In genomic region chr20:44609511-44610312, GRCh38 we compare ENCODE assay signal across 8 cellular contexts. TPM values are rescaled to one million over a fixed set of nuclear protein-coding genes. Genes with fewer than 3 reads are reported as not detected.
DNase-seq lines count a peak whose midpoint lies in the region; ATAC-seq and TF ChIP-seq lines count a peak whose summit lies in the region.

No MANE protein-coding gene starts in this region.

- TF ChIP-seq CTCF in LNCAP (IDR thresholded peaks at IDR 0.05) (peak; percentile 98), fibroblast of pulmonary artery (IDR thresholded peaks at IDR 0.05; ENCODE audit: low read length, missing control alignments) (peak; percentile 98), neural cell (IDR thresholded peaks at IDR 0.05; ENCODE audit: poor library complexity, severe bottlenecking) (peak; percentile 98)

- H3K36me3 ChIP-seq in neural cell (ENCODE audit: insufficient read depth, low read length) = no peaks in the 10 kb centered on the region

- H3K27me3 ChIP-seq in neural cell (ENCODE audit: insufficient read depth, low read depth, low read length) = no peaks in the 10 kb centered on the region

- H3K9me3 ChIP-seq in neural cell (ENCODE audit: low read length) = no peaks in the 10 kb centered on the region

- no peaks in the 10 kb centered on the region for H3K79me2 ChIP-seq in neural cell (replicated peaks; ENCODE audit: insufficient read depth, low read length)

- H2AFZ ChIP-seq in neural cell (ENCODE audit: low read depth, low read length) = no peak overlapping the region

- peaks cover 31% of the 10 kb centered on the region for H3K4me1 Mint-ChIP-seq in stimulated activated naive CD8-positive, alpha-beta T cell treated with anti-CD3 and anti-CD28 coated beads, Interleukin-15, Interleukin-2, amounts not matched to agents 100 ng/mL and 50 ng/mL, for 24 hours (ENCODE audit: low read depth)

- TF ChIP-seq RAD21 in neural cell (conservative IDR thresholded peaks at IDR 0.05) = peak; percentile 96

- H3K4me3 ChIP-seq in fibroblast of pulmonary artery (replicated peaks; ENCODE audit: low read depth, low read length) = no peak overlapping the region
- peak overlapping the region; percentile 41 for H3K4me3 ChIP-seq in neural cell (ENCODE audit: low read length)

- peak; percentile 10 for TF ChIP-seq EP300 in neural cell (conservative IDR thresholded peaks at IDR 0.05; ENCODE audit: poor library complexity, severe bottlenecking)

- no peaks in the 10 kb centered on the region for H3K9me3 Mint-ChIP-seq in stimulated activated naive CD8-positive, alpha-beta T cell treated with anti-CD3 and anti-CD28 coated beads, Interleukin-15, Interleukin-2, amounts not matched to agents 100 ng/mL and 50 ng/mL, for 24 hours

- no peaks in the 10 kb centered on the region for H3K27me3 Mint-ChIP-seq in stimulated activated naive CD8-positive, alpha-beta T cell treated with anti-CD3 and anti-CD28 coated beads, Interleukin-15, Interleukin-2, amounts not matched to agents 100 ng/mL and 50 ng/mL, for 24 hours

- peak; percentile 75 for ATAC-seq in GM21526 (IDR thresholded peaks at IDR 0.05; ENCODE audit: low FRiP score, unreplicated experiment)

- H3K27ac ChIP-seq in neural cell (ENCODE audit: low read length) = peak overlapping the region; percentile 5

- peak overlapping the region; percentile 86 for H3K27ac Mint-ChIP-seq in stimulated activated naive CD8-positive, alpha-beta T cell treated with anti-CD3 and anti-CD28 coated beads, Interleukin-15, Interleukin-2, amounts not matched to agents 100 ng/mL and 50 ng/mL, for 24 hours

- no peaks in the 10 kb centered on the region for H3K9me2 ChIP-seq in neural cell (ENCODE audit: insufficient read depth, low read length)

- peak overlapping the region; percentile 27 for H3K9ac ChIP-seq in neural cell (ENCODE audit: low read length)

- DNase-seq in COLO829 (ENCODE audit: low spot score) = peak; percentile 90
- peak; percentile 86 for DNase-seq in RPMI7951 (ENCODE audit: low read depth)
- peak; percentile 71 for DNase-seq in activated T-helper 9 cell treated with anti-CD3 and anti-CD28 coated beads, Interleukin-2, amount 50 U/mL, for 16 hours (ENCODE audit: low read depth)
- peak; percentile 90 for DNase-seq in fibroblast of pulmonary artery (ENCODE audit: low read depth)

- peak overlapping the region; percentile 7 for H3K4me2 ChIP-seq in neural cell (ENCODE audit: low read length)

- no peaks in the 10 kb centered on the region for H3F3A ChIP-seq in neural cell (ENCODE audit: insufficient read depth, low read length, poor library complexity, severe bottlenecking)

- no peaks in the 10 kb centered on the region for H4K20me1 ChIP-seq in neural cell (ENCODE audit: insufficient read depth)

- H3K36me3 Mint-ChIP-seq in stimulated activated naive CD8-positive, alpha-beta T cell treated with anti-CD3 and anti-CD28 coated beads, Interleukin-15, Interleukin-2, amounts not matched to agents 100 ng/mL and 50 ng/mL, for 24 hours (ENCODE audit: low read depth) = no peaks in the 10 kb centered on the region

- peak overlapping the region; percentile 62 for H3K4me3 Mint-ChIP-seq in stimulated activated naive CD8-positive, alpha-beta T cell treated with anti-CD3 and anti-CD28 coated beads, Interleukin-15, Interleukin-2, amounts not matched to agents 100 ng/mL and 50 ng/mL, for 24 hours

TF ChIP-seq in neural cell, 6 proteins besides CTCF, POLR2A, EP300 and RAD21:
- TF ChIP-seq REST (IDR thresholded peaks at IDR 0.05; ENCODE audit: borderline replicate concordance) (peak; percentile 45), TAF1 (IDR thresholded peaks at IDR 0.05; ENCODE audit: low read depth) (no peak), EZH2 (IDR thresholded peaks at IDR 0.05; ENCODE audit: borderline replicate concordance, insufficient read depth, low read length, poor library complexity, severe bottlenecking) (no peak), POLR2AphosphoS5 (IDR thresholded peaks at IDR 0.05) (no peak), SMC3 (conservative IDR thresholded peaks at IDR 0.05; ENCODE audit: poor library complexity) (peak; percentile 95), MXI1 (conservative IDR thresholded peaks at IDR 0.05; ENCODE audit: poor library complexity, severe bottlenecking) (peak; percentile 58)

RNA-seq across cellular contexts. Expression of gene PKIG, which starts 27.3 kb away (rescaled TPM):
- 90.2 and 97.5 TPM in 2 replicates for total RNA-seq in RPMI7951 (2014; rRNA removed; shearing (Covaris generic))
- 174 and 210 TPM in 2 replicates for polyA plus RNA-seq in neural cell
- polyA minus RNA-seq in neural cell = 79.0 and 86.4 TPM in 2 replicates

RNA-seq across cellular contexts. Expression of gene ADA, which starts 41.8 kb away (rescaled TPM):
- 4.4 and 7.2 TPM in 2 replicates for total RNA-seq in RPMI7951 (2014; rRNA removed; shearing (Covaris generic))
- polyA plus RNA-seq in neural cell = 0.52 and 0.56 TPM in 2 replicates
- 0.81 TPM in 1 of 2 replicates, not detected in the other for polyA minus RNA-seq in neural cell
